Comparison of ENCODE assay signal across 18 cellular contexts in genomic region chr17:75637143-75637538, GRCh38. TPM values are rescaled to one million over a fixed set of nuclear protein-coding genes. Genes with fewer than 3 reads are reported as not detected.
DNase-seq lines count a peak whose midpoint lies in the region; ATAC-seq and TF ChIP-seq lines count a peak whose summit lies in the region.
"Had no signal": no experiment of that assay in that cellular context is flagged by ENCODE, and none has a peak within 500 bp of the region (broad histone marks: within the 10 kb centered on the region; RNA-seq: fewer than 3 reads in every experiment).

No MANE protein-coding gene starts in this region.

- H3K4me3 Mint-ChIP-seq in stimulated activated memory B cell treated with anti-CD40 and anti-IgM and Interleukin-4, amounts not matched to agents 10 μg/mL and 1 μg/mL and 100 μg/mL, for 72 hours = no peak overlapping the region
- no peak overlapping the region for H3K4me3 Mint-ChIP-seq in CD4-positive, alpha-beta T cell
- H3K4me3 Mint-ChIP-seq: activated naive CD8-positive, alpha-beta T cell; HFFc6; mesothelial cell of epicardium had no signal

- H3K27me3 Mint-ChIP-seq in stimulated activated memory B cell treated with anti-CD40 and anti-IgM and Interleukin-4, amounts not matched to agents 10 μg/mL and 1 μg/mL and 100 μg/mL, for 72 hours = no peaks in the 10 kb centered on the region
- no peaks in the 10 kb centered on the region for H3K27me3 Mint-ChIP-seq in CD4-positive, alpha-beta T cell
- H3K27me3 Mint-ChIP-seq: activated naive CD8-positive, alpha-beta T cell had no signal

- intact Hi-C loops in Right ventricle myocardium superior (cut with DNase I) = no loop called here
- intact Hi-C loops in CD4-positive, alpha-beta T cell (cut with DNase I, micrococcal nuclease) = no loop called here

- no peak overlapping the region for H3K4me3 ChIP-seq in NT2/D1 (ENCODE audit: insufficient read length, low read depth)
- peak overlapping the region; percentile 14 for H3K4me3 ChIP-seq in mucosa of stomach (ENCODE audit: low read length)
- peak overlapping the region in 2 of 4 donors; percentile 2 to 13 for H3K4me3 ChIP-seq in tibial nerve

- H3K27ac Mint-ChIP-seq in stimulated activated memory B cell treated with anti-CD40 and anti-IgM and Interleukin-4, amounts not matched to agents 10 μg/mL and 1 μg/mL and 100 μg/mL, for 72 hours = no peak overlapping the region
- no peak overlapping the region for H3K27ac Mint-ChIP-seq in CD4-positive, alpha-beta T cell
- H3K27ac Mint-ChIP-seq: activated naive CD8-positive, alpha-beta T cell; HFFc6; mesothelial cell of epicardium had no signal

- no peak for TF ChIP-seq EP300 in tibial nerve (IDR thresholded peaks at IDR 0.05)

- H3K9ac ChIP-seq in NT2/D1 (ENCODE audit: insufficient read length, low read depth) (peak overlapping the region; percentile 36), mucosa of stomach (ENCODE audit: low read length) (peak overlapping the region; percentile 90)
- H3K9ac ChIP-seq: KMS-11 had no signal

- peaks cover 18% of the 10 kb centered on the region for H3K4me1 Mint-ChIP-seq in stimulated activated memory B cell treated with anti-CD40 and anti-IgM and Interleukin-4, amounts not matched to agents 10 μg/mL and 1 μg/mL and 100 μg/mL, for 72 hours
- H3K4me1 Mint-ChIP-seq in CD4-positive, alpha-beta T cell (ENCODE audit: low read depth) = peaks cover 13% of the 10 kb centered on the region

- CTCF ChIA-PET in CD4-positive, alpha-beta T cell (lab: Charles Lee) = interaction anchor here (1.3 kb wide), 1 partner anchor 111 kb away, joined by 3 read pairs; no protein-coding TSS in a partner anchor

- peaks cover 43% of the 10 kb centered on the region for H3K4me1 ChIP-seq in NT2/D1 (ENCODE audit: insufficient read depth, insufficient read length)
- H3K4me1 ChIP-seq in mucosa of stomach (ENCODE audit: control insufficient read depth, insufficient read depth, low read length) = peaks cover 95% of the 10 kb centered on the region
- H3K4me1 ChIP-seq in tibial nerve = peaks cover 0 to 42% (median 25%) of the 10 kb centered on the region in 4 donors

- peaks cover 5% of the 10 kb centered on the region for H3K36me3 Mint-ChIP-seq in stimulated activated memory B cell treated with anti-CD40 and anti-IgM and Interleukin-4, amounts not matched to agents 10 μg/mL and 1 μg/mL and 100 μg/mL, for 72 hours
- no peaks in the 10 kb centered on the region for H3K36me3 Mint-ChIP-seq in CD4-positive, alpha-beta T cell (ENCODE audit: low read depth)
- H3K36me3 Mint-ChIP-seq: activated naive CD8-positive, alpha-beta T cell; mesothelial cell of epicardium had no signal

- WGBS in tibial nerve, 2 donors = 29 to 31% methylated on average over 13 of the region's 13 CpGs

- TF ChIP-seq CTCF in tibial nerve (IDR thresholded peaks at IDR 0.05) = no peak
- TF ChIP-seq CTCF in CD4-positive, alpha-beta T cell (IDR thresholded peaks at IDR 0.05) = no peak

- DNase-seq in NT2/D1 (ENCODE audit: low read depth, low spot score) (no peak), Right ventricle myocardium superior (peak; percentile 81), tibial nerve (ENCODE audit: low spot score in 2 of 2) (no peak), COLO829 (ENCODE audit: low spot score) (no peak)
- DNase-seq in CD4-positive, alpha-beta T cell = no peak
- DNase-seq: activated CD4-positive, alpha-beta T cell treated with anti-CD3 and anti-CD28 coated beads for 48 hours; HFFc6; NCI-H1105 treated with DMSO at 0.1 percent for 48 hours; NCI-H226; T-helper 9 cell had no signal

- H3K27me3 ChIP-seq in NT2/D1 (ENCODE audit: insufficient read depth, insufficient read length) = no peaks in the 10 kb centered on the region
- no peaks in the 10 kb centered on the region for H3K27me3 ChIP-seq in mucosa of stomach (ENCODE audit: control insufficient read depth, insufficient read depth, low read length)
- no peaks in the 10 kb centered on the region for H3K27me3 ChIP-seq in tibial nerve
- H3K27me3 ChIP-seq in CD4-positive, alpha-beta T cell (ENCODE audit: control insufficient read depth, insufficient read depth, low read length) = no peaks in the 10 kb centered on the region

- H3K27ac ChIP-seq in tibial nerve = peak overlapping the region; percentile 21 to 95 (median 58)
- H3K27ac ChIP-seq in CD4-positive, alpha-beta T cell (ENCODE audit: low read depth, low read length) = no peak overlapping the region
- H3K27ac ChIP-seq: KMS-11 had no signal

- H3K9me3 Mint-ChIP-seq in stimulated activated memory B cell treated with anti-CD40 and anti-IgM and Interleukin-4, amounts not matched to agents 10 μg/mL and 1 μg/mL and 100 μg/mL, for 72 hours = no peaks in the 10 kb centered on the region
- no peaks in the 10 kb centered on the region for H3K9me3 Mint-ChIP-seq in CD4-positive, alpha-beta T cell
- H3K9me3 Mint-ChIP-seq: HFFc6, mesothelial cell of epicardium had no signal

- POLR2A ChIA-PET in CD4-positive, alpha-beta T cell (lab: Charles Lee) = no interaction called here

- no peaks in the 10 kb centered on the region for H3K9me3 ChIP-seq in NT2/D1 (ENCODE audit: insufficient read depth, low read length)
- H3K9me3 ChIP-seq in mucosa of stomach (ENCODE audit: control insufficient read depth, low read length) = no peaks in the 10 kb centered on the region
- H3K9me3 ChIP-seq in tibial nerve = no peaks in the 10 kb centered on the region
- H3K9me3 ChIP-seq in CD4-positive, alpha-beta T cell (ENCODE audit: control insufficient read depth, low read length) = no peaks in the 10 kb centered on the region

- ATAC-seq in Right ventricle myocardium superior (ENCODE audit: poor library complexity) = peak; percentile 21
- ATAC-seq in stimulated activated memory B cell treated with anti-CD40 and anti-IgM and Interleukin-4, amounts not matched to agents 10 μg/mL and 1 μg/mL and 100 μg/mL, for 72 hours = no peak
- ATAC-seq in CD4-positive, alpha-beta T cell (ENCODE audit: poor library complexity) = no peak
- ATAC-seq in HG02798 (IDR thresholded peaks at IDR 0.05; ENCODE audit: poor library complexity, unreplicated experiment) = no peak

- H3K36me3 ChIP-seq in NT2/D1 (ENCODE audit: insufficient read depth, insufficient read length, low read length) (peaks cover 71% of the 10 kb centered on the region), mucosa of stomach (ENCODE audit: control insufficient read depth, insufficient read depth, low read length) (peaks cover 4% of the 10 kb centered on the region), tibial nerve (peaks cover 0 to 46% (median 0%) of the 10 kb centered on the region in 3 donors)

- no peak for TF ChIP-seq POLR2A in tibial nerve (IDR thresholded peaks at IDR 0.05)

RNA-seq across cellular contexts. Expression of gene SMIM5, which starts 3.9 kb away (rescaled TPM):
- total RNA-seq in Right ventricle myocardium superior = 12.5 TPM
- 10 to 100 TPM; 17.3 to 41.1 (median 25.0) TPM for total RNA-seq in tibial nerve
- 1 to 10 TPM in 1 of 2 experiments, under 1 TPM in 1; 0.75 to 1.3 TPM for total RNA-seq in CD4-positive, alpha-beta T cell
- total RNA-seq: pulmonary artery endothelial cell, SK-MEL-5 had no signal

RNA-seq across cellular contexts. Expression of gene RECQL5, which starts 29.8 kb away (rescaled TPM):
- total RNA-seq in Right ventricle myocardium superior (14.1 TPM), tibial nerve (10 to 100 TPM; 23.2 to 51.9 (median 34.7) TPM)
- total RNA-seq in CD4-positive, alpha-beta T cell = 10 to 100 TPM; 16.4 to 17.7 TPM

RNA-seq across cellular contexts. Expression of gene SAP30BP, which starts 30.0 kb away (rescaled TPM):
- total RNA-seq in Right ventricle myocardium superior (40.0 TPM), tibial nerve (100 to 1,000 TPM in 2 of 4 donors, 10 to 100 TPM in 2; 63.9 to 119 (median 95.3) TPM)
- total RNA-seq in CD4-positive, alpha-beta T cell = 100 to 1,000 TPM; 209 to 227 TPM

RNA-seq across cellular contexts. Expression of gene MYO15B, which starts 49.5 kb away (rescaled TPM):
- total RNA-seq in Right ventricle myocardium superior (37.1 TPM), tibial nerve (100 to 1,000 TPM; 150 to 327 (median 278) TPM)
- 100 to 1,000 TPM; 202 to 209 TPM for total RNA-seq in CD4-positive, alpha-beta T cell
